ENCODE assay signal across 8 cellular contexts in the genomic region with DNA sequence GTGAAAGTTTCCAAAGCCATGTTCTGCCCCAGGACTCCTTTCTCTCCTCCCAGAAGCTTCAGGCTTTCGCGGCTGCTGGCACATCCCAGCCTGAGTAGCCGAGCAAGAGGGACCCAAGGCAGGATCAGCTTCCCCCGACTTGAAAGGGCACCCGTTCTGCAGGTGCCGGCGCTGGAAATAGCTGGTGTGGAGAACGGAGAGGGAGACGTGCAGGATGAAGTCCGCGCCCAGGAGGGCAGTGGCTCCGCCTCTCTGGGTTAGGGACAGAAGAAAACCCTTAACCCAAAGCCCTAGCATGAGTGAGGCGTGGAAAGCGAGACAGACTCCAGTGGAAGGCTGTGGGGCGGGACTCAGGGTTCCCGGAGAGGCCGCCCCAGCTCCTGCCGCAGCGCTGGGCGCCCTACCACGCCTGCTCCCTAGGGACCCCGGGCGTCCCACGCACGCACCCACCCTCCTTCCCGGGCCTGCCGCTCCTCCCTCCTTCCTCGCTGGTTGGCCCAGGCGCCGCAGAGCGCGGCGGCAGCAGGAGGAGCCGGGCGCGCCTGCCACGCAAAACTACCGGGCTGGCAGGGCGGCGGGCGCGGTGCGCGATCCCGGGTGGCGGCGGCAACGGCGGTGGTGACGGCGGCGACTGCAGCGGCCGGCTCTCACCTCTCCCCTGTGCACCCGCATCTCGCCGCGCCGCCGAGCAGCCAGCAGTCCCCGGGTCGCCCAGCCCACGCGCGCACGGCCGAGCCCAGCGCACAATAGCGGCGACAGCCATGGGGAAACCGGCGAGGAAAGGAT. TPM values are rescaled to one million over a fixed set of nuclear protein-coding genes. Genes with fewer than 3 reads are reported as not detected.
A peak's percentile ranks its signal among the peaks of the same experiment; 100 is the strongest.
DNase-seq lines count a peak whose midpoint lies in the region; ATAC-seq lines count a peak whose summit lies in the region.

A gene (plus strand): TSS at position 550 of the 786 bp plus-strand sequence. CDS start 212 bp downstream, at position 762.

- no peaks in the 10 kb centered on the region for H3K27me3 ChIP-seq in skeletal muscle tissue (ENCODE audit: control insufficient read depth in 3 of 3, insufficient read depth in 3 of 3, low read length in 3 of 3)

- H3K4me3 ChIP-seq in skeletal muscle tissue (ENCODE audit: low read length in 3 of 3) = peak within 1 kb of the TSS; percentile 81 to 87 (median 86)

- in situ Hi-C loops in T47D (cut with HindIII; ENCODE audit: low pct_unique_long_range_greater_than_20kb, low sequenced_read_pairs) = no loop called here

- peak; percentile 81 for DNase-seq in Daoy (ENCODE audit: low read depth)
- peak; percentile 4 for DNase-seq in RPMI8226
- DNase-seq in T47D (ENCODE audit: low read depth in 1 of 2, low spot score in 1 of 2) = peak; percentile 63 to 84
- DNase-seq in iPS-NIHi7 (ENCODE audit: extremely low spot score) = peak; percentile 66
- no peak for DNase-seq in medulla oblongata (ENCODE audit: extremely low spot score)

- no peaks in the 10 kb centered on the region for H3K36me3 ChIP-seq in skeletal muscle tissue (ENCODE audit: control insufficient read depth in 3 of 3, insufficient read depth in 3 of 3, low read length in 3 of 3)

- peak within 1 kb of the TSS; percentile 65 to 82 (median 72) for H3K9ac ChIP-seq in skeletal muscle tissue (ENCODE audit: low read depth in 1 of 3, low read length in 3 of 3)

- no peaks in the 10 kb centered on the region for H3K9me3 ChIP-seq in skeletal muscle tissue (ENCODE audit: control insufficient read depth in 3 of 3, low read length in 3 of 3)

- peak; percentile 73 for ATAC-seq in GM19438 (IDR thresholded peaks at IDR 0.05; ENCODE audit: low read depth, unreplicated experiment)
- ATAC-seq in HG03457 (IDR thresholded peaks at IDR 0.05; ENCODE audit: unreplicated experiment) = peak; percentile 70

- peak within 1 kb of the TSS; percentile 5 for H3K27ac ChIP-seq in skeletal muscle tissue (ENCODE audit: low read depth, low read length)

- H3K4me1 ChIP-seq in skeletal muscle tissue (ENCODE audit: control insufficient read depth in 3 of 3, insufficient read depth in 3 of 3, low read length in 3 of 3) = peaks cover 9 to 26% (median 13%) of the 10 kb centered on the region in 3 donors

RNA-seq across cellular contexts. Expression of the gene that starts here (rescaled TPM):
- total RNA-seq in Daoy (2014; rRNA removed; shearing (Covaris generic)) = 11.8 and 15.8 TPM in 2 replicates
- total RNA-seq in skeletal muscle tissue = not detected

Comparison
In these comparisons a context has a peak if more than half of its experiments do, and no peak if none do; other contexts are left out.
1. RNA of the gene that starts here (total RNA-seq): 11.8 to 15.8 TPM in Daoy; not detected in skeletal muscle tissue (single experiment); every median in the first group is over 10 times any median in the second.